In the genomic region with DNA sequence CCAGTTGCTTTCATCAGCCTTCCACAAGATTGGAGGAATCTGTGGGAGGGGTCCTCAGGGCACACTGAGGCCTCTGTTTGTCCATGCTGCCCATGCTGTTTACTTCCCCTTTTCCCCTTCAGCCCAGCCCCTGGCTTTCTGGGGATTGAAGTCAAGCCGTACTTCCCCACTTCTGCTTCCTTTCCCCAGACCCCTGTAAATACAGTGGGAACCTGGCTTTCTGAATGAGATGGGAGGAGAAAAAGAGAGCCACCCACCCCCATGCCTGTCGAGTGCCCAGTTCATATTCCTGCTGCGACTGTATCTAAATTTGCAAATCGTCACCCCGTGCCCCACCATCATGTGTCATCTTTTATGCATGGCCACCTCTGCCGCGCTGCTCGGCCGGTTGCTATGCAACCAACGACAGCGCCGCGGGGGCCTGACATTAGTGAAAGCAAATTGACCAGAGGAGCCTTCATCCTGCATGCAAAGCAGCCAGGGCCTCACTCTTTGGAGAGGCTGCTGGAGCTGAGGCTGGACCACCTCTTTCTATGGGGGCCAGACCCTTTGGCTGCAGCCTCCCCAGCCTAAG, we compare ENCODE assay signal across 8 cellular contexts.
DNase-seq lines count a peak whose midpoint lies in the region; ATAC-seq lines count a peak whose summit lies in the region.

No MANE protein-coding gene starts in this region.

- intact Hi-C loops in posterior cingulate gyrus (cut with DNase I), result no loop called here

- peak; percentile 86 for ATAC-seq in GM19328 (IDR thresholded peaks at IDR 0.05; ENCODE audit: unreplicated experiment)
- peak; percentile 67 for ATAC-seq in HG03103 (IDR thresholded peaks at IDR 0.05; ENCODE audit: low read depth, unreplicated experiment)
- no peak for ATAC-seq in HG03045 (IDR thresholded peaks at IDR 0.05; ENCODE audit: unreplicated experiment)

- DNase-seq in NCI-H526 treated with DMSO at 0.1 percent for 48 hours (lab: John Stamatoyannopoulos, UW) (peak; percentile 93), posterior cingulate gyrus (peak in 6 of 10 donors; percentile 16 to 87 (median 35)), NOMO-1 (lab: John Stamatoyannopoulos, UW; ENCODE audit: unreplicated experiment in 2 of 2) (no peak), GM03348 (ENCODE audit: low spot score) (no peak)
- no peak for DNase-seq in activated CD8-positive, alpha-beta memory T cell treated with anti-CD3 and anti-CD28 coated beads for 24 hours

Comparison
In these comparisons a context has a peak if more than half of its experiments do, and no peak if none do; other contexts are left out.
1. DNase-seq: peak in NCI-H526 treated with DMSO at 0.1 percent for 48 hours (single experiment) and posterior cingulate gyrus (6 of 10); none in NOMO-1 (0 of 2), GM03348 (single experiment) and activated CD8-positive, alpha-beta memory T cell treated with anti-CD3 and anti-CD28 coated beads for 24 hours (single experiment).